In genomic region chr4:66489783-66490452, GRCh38 we compare ENCODE assay signal across 20 cellular contexts.
DNase-seq lines count a peak whose midpoint lies in the region; ATAC-seq and TF ChIP-seq lines count a peak whose summit lies in the region.
"Had no signal": no experiment of that assay in that cellular context is flagged by ENCODE, and none has a peak within 500 bp of the region (broad histone marks: within the 10 kb centered on the region; RNA-seq: fewer than 3 reads in every experiment).

No MANE protein-coding gene starts in this region.

- in situ Hi-C loops in GM23248 (cut with MboI): no loop called here

- no peak overlapping the region for H3K9ac ChIP-seq in SK-N-SH
- no peak overlapping the region for H3K9ac ChIP-seq in adipocyte (ENCODE audit: low read length)
- no peak overlapping the region for H3K9ac ChIP-seq in GM23248

- 4% methylated on average over 5 of the region's 5 CpGs for WGBS in SK-N-SH (ENCODE audit: low lambda C conversion rate)
- 12 to 13% methylated on average over 5 of the region's 5 CpGs for WGBS in GM23248 (ENCODE audit: low coverage in 1 of 2, low lambda C conversion rate in 2 of 2, missing lambda C conversion rate in 2 of 2), 2 experiments

- no peak for TF ChIP-seq RAD21 in SK-N-SH (IDR thresholded peaks at IDR 0.05; ENCODE audit: low read length)

- H3K4me3 ChIP-seq in SK-N-SH (ENCODE audit: low read depth in 2 of 2, low read length in 1 of 2) (no peak overlapping the region), adipocyte (ENCODE audit: low read length) (no peak overlapping the region), GM23248 (no peak overlapping the region)
- H3K4me3 ChIP-seq: PC-9 had no signal

- ATAC-seq in SK-N-SH treated with all-trans-retinoic acid at 6 μM for 48 hours (peak; percentile 41; the same call in 1 of the 3 replicates), foreskin keratinocyte (peak; percentile 95), GM18519 (IDR thresholded peaks at IDR 0.05; ENCODE audit: low FRiP score, unreplicated experiment) (no peak), GM21390 (IDR thresholded peaks at IDR 0.05; ENCODE audit: unreplicated experiment) (no peak)
- ATAC-seq: activated T-cell treated with anti-CD3 and anti-CD28 coated beads, Interleukin-2, amount 50 U/mL, for 4 hours; left colon; stimulated activated naive CD8-positive, alpha-beta T cell treated with anti-CD3 and anti-CD28 coated beads, Interleukin-15, amount 100 ng/mL, for 72 hours; T-helper 17 cell had no signal

- DNase-seq in SK-N-SH: no peak
- peak; percentile 62 for DNase-seq in adipocyte (ENCODE audit: low read depth)
- DNase-seq in foreskin keratinocyte: peak; percentile 54 to 79
- DNase-seq in stromal cell of bone marrow (ENCODE audit: low read depth): peak; percentile 25
- DNase-seq in GM23248: no peak
- DNase-seq: activated CD4-positive, alpha-beta T cell treated with anti-CD3 and anti-CD28 coated beads for 4 hours; activated T-cell treated with anti-CD3 and anti-CD28 coated beads, Interleukin-2, amount 50 U/mL, for 4 hours; COR-L47; effector memory CD4-positive, alpha-beta T cell; glutamatergic neuron; left colon; NCI-H1092; NCI-H510A treated with DMSO at 0.1 percent for 48 hours; stimulated activated naive CD8-positive, alpha-beta T cell treated with anti-CD3 and anti-CD28 coated beads, Interleukin-15, amount 100 ng/mL, for 72 hours; T-helper 17 cell had no signal

- H3F3A ChIP-seq in SK-N-SH (replicated peaks; ENCODE audit: insufficient read depth) (no peaks in the 10 kb centered on the region), GM23248 (ENCODE audit: insufficient read depth) (no peaks in the 10 kb centered on the region)

- H3K27ac ChIP-seq in SK-N-SH (ENCODE audit: low read depth in 2 of 2, low read length in 1 of 2) (no peak overlapping the region), foreskin keratinocyte (no peak overlapping the region), GM23248 (no peak overlapping the region)
- H3K27ac ChIP-seq: 22Rv1, PC-9 had no signal

- TF ChIP-seq CTCF in SK-N-SH (IDR thresholded peaks at IDR 0.05) (no peak), foreskin keratinocyte (conservative IDR thresholded peaks at IDR 0.05) (no peak)

- POLR2A ChIA-PET in SK-N-SH (lab: Yijun Ruan, JAX): no interaction called here

- no peak for TF ChIP-seq EP300 in SK-N-SH (IDR thresholded peaks at IDR 0.05; ENCODE audit: borderline replicate concordance in 1 of 2, low read depth in 1 of 2, low read length in 1 of 2)

- no peak overlapping the region for H2AFZ ChIP-seq in SK-N-SH (ENCODE audit: low read depth)
- H2AFZ ChIP-seq in GM23248: no peak overlapping the region
- H2AFZ ChIP-seq: PC-9 had no signal

- CTCF ChIA-PET in SK-N-SH (lab: Yijun Ruan, JAX): interaction anchor here (1.0 kb wide), 1 partner anchor 28 kb away, joined by 3 read pairs; no protein-coding TSS in a partner anchor

- H3K36me3 ChIP-seq in SK-N-SH (replicated peaks in 1 of 2; ENCODE audit: control insufficient read depth in 1 of 2, insufficient read depth in 2 of 2, low read length in 1 of 2) (no peaks in the 10 kb centered on the region), adipocyte (ENCODE audit: control insufficient read depth, insufficient read depth, low read length, severe bottlenecking) (no peaks in the 10 kb centered on the region), GM23248 (ENCODE audit: low read depth) (no peaks in the 10 kb centered on the region)

- H3K27me3 ChIP-seq in SK-N-SH (ENCODE audit: insufficient read depth): no peaks in the 10 kb centered on the region
- H3K27me3 ChIP-seq in adipocyte (replicated peaks; ENCODE audit: control insufficient read depth, insufficient read depth, low read length): no peaks in the 10 kb centered on the region
- H3K27me3 ChIP-seq in foreskin keratinocyte: no peaks in the 10 kb centered on the region
- H3K27me3 ChIP-seq in GM23248 (replicated peaks; ENCODE audit: insufficient read depth): no peaks in the 10 kb centered on the region

- H4K20me1 ChIP-seq in SK-N-SH (ENCODE audit: insufficient read depth) (no peaks in the 10 kb centered on the region), GM23248 (ENCODE audit: insufficient read depth) (no peaks in the 10 kb centered on the region)

- H3K4me2 ChIP-seq in SK-N-SH: no peak overlapping the region
- no peak overlapping the region for H3K4me2 ChIP-seq in GM23248 (ENCODE audit: unreplicated experiment)
- H3K4me2 ChIP-seq: PC-9 had no signal

- H3K4me1 ChIP-seq in SK-N-SH (ENCODE audit: control insufficient read depth in 1 of 2, insufficient read depth in 2 of 2, low read depth in 1 of 2, low read length in 1 of 2) (no peaks in the 10 kb centered on the region), adipocyte (ENCODE audit: control insufficient read depth, insufficient read depth, low read length) (no peaks in the 10 kb centered on the region), foreskin keratinocyte (peaks cover 11% of the 10 kb centered on the region), GM23248 (ENCODE audit: insufficient read depth) (no peaks in the 10 kb centered on the region)

- no peaks in the 10 kb centered on the region for H3K9me3 ChIP-seq in SK-N-SH
- no peaks in the 10 kb centered on the region for H3K9me3 ChIP-seq in adipocyte (ENCODE audit: control insufficient read depth, low read length)
- H3K9me3 ChIP-seq in GM23248 (ENCODE audit: low read depth): no peaks in the 10 kb centered on the region

- no peaks in the 10 kb centered on the region for H3K79me2 ChIP-seq in SK-N-SH (ENCODE audit: insufficient read depth)
- H3K79me2 ChIP-seq in GM23248 (ENCODE audit: insufficient read depth): no peaks in the 10 kb centered on the region

- H3K9me2 ChIP-seq in SK-N-SH (no peaks in the 10 kb centered on the region; the same call in 1 of the 2 replicates), GM23248 (ENCODE audit: insufficient read depth) (no peaks in the 10 kb centered on the region)

TF ChIP-seq in SK-N-SH treated with all-trans-retinoic acid at 6 μM for 48 hours, 23 proteins besides CTCF, POLR2A, EP300 and RAD21 (continues in another document):
- no peak for TF ChIP-seq ZNF70 (CRISPR knock-in tag; IDR thresholded peaks at IDR 0.05)
- no peak for TF ChIP-seq ZNF565 (CRISPR knock-in tag; conservative IDR thresholded peaks at IDR 0.05; ENCODE audit: low read depth)
- TF ChIP-seq CREB5 (CRISPR knock-in tag; IDR thresholded peaks at IDR 0.05; ENCODE audit: low read depth): no peak
- TF ChIP-seq TOX (CRISPR knock-in tag; IDR thresholded peaks at IDR 0.05; ENCODE audit: borderline replicate concordance): no peak
- no peak for TF ChIP-seq ESRRG (CRISPR knock-in tag; IDR thresholded peaks at IDR 0.05)
- TF ChIP-seq ZFP30 (CRISPR knock-in tag; IDR thresholded peaks at IDR 0.05): no peak
- no peak for TF ChIP-seq ZC3H10 (CRISPR knock-in tag; IDR thresholded peaks at IDR 0.05)
- TF ChIP-seq GLIS3 (CRISPR knock-in tag; IDR thresholded peaks at IDR 0.05): no peak
- no peak for TF ChIP-seq RARB (CRISPR knock-in tag; IDR thresholded peaks at IDR 0.05)
- TF ChIP-seq ISL1 (CRISPR knock-in tag; IDR thresholded peaks at IDR 0.05): no peak

TF ChIP-seq in SK-N-SH, 30 proteins besides CTCF, POLR2A, EP300 and RAD21:
- no peak for TF ChIP-seq NRF1 (IDR thresholded peaks at IDR 0.05; ENCODE audit: low read depth, low read length)
- no peak for TF ChIP-seq MXI1 (IDR thresholded peaks at IDR 0.05; ENCODE audit: low read depth, low read length)
- no peak for TF ChIP-seq EZH2phosphoT487 (IDR thresholded peaks at IDR 0.05; ENCODE audit: borderline replicate concordance, low read depth)

Comparison
In these comparisons a context has a peak if more than half of its experiments do, and no peak if none do; other contexts are left out.
1. ATAC-seq: peak in SK-N-SH treated with all-trans-retinoic acid at 6 μM for 48 hours (single experiment) and foreskin keratinocyte (single experiment); none in GM18519 (single experiment) and GM21390 (single experiment).
2. DNase-seq: peak in adipocyte (single experiment), foreskin keratinocyte (2 of 2) and stromal cell of bone marrow (single experiment); none in SK-N-SH (single experiment) and GM23248 (single experiment).